ENCODE assay signal across 30 cellular contexts in the genomic region with DNA sequence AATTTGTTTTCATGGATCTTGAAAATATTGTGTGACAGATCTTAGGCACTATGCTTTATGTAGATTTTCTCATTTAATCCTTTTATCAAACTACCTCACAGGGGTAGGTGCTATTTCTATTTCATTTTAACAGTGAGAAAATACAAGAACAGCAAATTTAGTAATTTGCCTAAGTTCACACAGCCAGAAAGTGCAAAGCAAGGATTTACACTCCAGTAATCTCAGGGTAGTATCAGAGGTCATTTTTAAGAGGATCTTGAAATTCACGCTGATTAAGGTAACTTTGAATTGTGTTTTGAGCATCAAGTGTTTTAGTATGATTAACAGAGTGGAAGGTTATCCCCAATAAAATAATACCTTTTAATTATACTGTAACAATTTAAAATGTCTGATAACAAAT. TPM values are rescaled to one million over a fixed set of nuclear protein-coding genes. Genes with fewer than 3 reads are reported as not detected.
"Had no signal": no experiment of that assay in that cellular context is flagged by ENCODE, and none has a peak within 500 bp of the region (broad histone marks: within the 10 kb centered on the region; RNA-seq: fewer than 3 reads in every experiment).

No MANE protein-coding gene starts in this region.

- DNase-seq: activated CD4-positive, alpha-beta T cell treated with anti-CD3 and anti-CD28 coated beads, Interleukin-2, amount 10 ng/mL, durations not matched to agents 24 days and 14 days; activated CD4-positive, alpha-beta T cell treated with anti-CD3 and anti-CD28 coated beads, Interleukin-2, amount 50 U/mL, for 4 hours; activated CD8-positive, alpha-beta T cell treated with anti-CD3 and anti-CD28 coated beads for 36 hours; activated gamma-delta T cell; activated naive CD4-positive, alpha-beta T cell treated with Interleukin-2 at 50 U/mL for 16 hours; activated naive CD8-positive, alpha-beta T cell treated with anti-CD3 and anti-CD28 coated beads, Interleukin-2, amount 10 ng/mL, durations not matched to agents 7 days and 5 days; activated T-cell treated with anti-CD3 and anti-CD28 coated beads, Interleukin-2, amount 50 U/mL, for 24 hours; amygdala; Kasumi-1; MG63; NCI-H1048; NCI-H1105 treated with DMSO at 0.1 percent for 48 hours; NCI-H1436; NCI-H1694; NCI-H1930; NCI-H2081 treated with DMSO at 0.1 percent for 48 hours; NCI-H345; NCI-H524 treated with DMSO at 0.1 percent for 48 hours; NK-92 treated with Interleukin-12 subunit alpha and Interleukin-12 subunit beta, amount 100 ng/mL, for 24 hours; SHP77 treated with DMSO at 0.1 percent for 48 hours; SK-N-SH had no signal

- FAIRE-seq: TTC549 had no signal

- H3K4me1 ChIP-seq: SJSA1 had no signal

- H3K27ac ChIP-seq: ascending aorta, cardiac muscle cell, SJSA1 had no signal

- H3K4me2 ChIP-seq: SK-N-SH had no signal

- H3K27me3 ChIP-seq: ascending aorta, cardiac muscle cell, MG63, SJSA1 had no signal

- H3K9me3 ChIP-seq: ascending aorta, MG63, SK-N-SH had no signal

- H3K36me3 ChIP-seq: ascending aorta, cardiac muscle cell, MG63, SJSA1 had no signal

- ATAC-seq: activated CD8-positive, alpha-beta T cell treated with anti-CD3 and anti-CD28 coated beads for 36 hours; Panc1 had no signal

- H3K9ac ChIP-seq: SK-N-SH had no signal

- H3K4me3 ChIP-seq: ascending aorta, cardiac muscle cell, MG63, SJSA1 had no signal

RNA-seq across cellular contexts. Expression of a gene that starts 10.1 kb away (rescaled TPM):
- total RNA-seq: activated CD4-positive, alpha-beta T cell treated with anti-CD3 and anti-CD28 coated beads, Interleukin-2, amount 10 ng/mL, durations not matched to agents 24 days and 14 days; activated CD8-positive, alpha-beta memory T cell treated with anti-CD3 and anti-CD28 coated beads for 36 hours; activated CD8-positive, alpha-beta T cell treated with anti-CD3 and anti-CD28 coated beads for 36 hours; activated naive CD8-positive, alpha-beta T cell treated with anti-CD3 and anti-CD28 coated beads, Interleukin-2, amount 10 ng/mL, durations not matched to agents 7 days and 5 days; activated T-helper 2 cell treated with anti-CD3 and anti-CD28 coated beads, Interferon-gamma antibody, Interleukin-2, Interleukin-4, amounts not matched to agents 10 μg/mL and 5 μg/mL and 100 μg/mL, durations not matched to agents 14 hours and 24 hours and 36 hours; NCI-H460; RPMI7951; SJSA1 had no signal
- polyA plus RNA-seq: SK-N-SH had no signal
